Comparison of ENCODE assay signal across 1 cellular context in the genomic region with DNA sequence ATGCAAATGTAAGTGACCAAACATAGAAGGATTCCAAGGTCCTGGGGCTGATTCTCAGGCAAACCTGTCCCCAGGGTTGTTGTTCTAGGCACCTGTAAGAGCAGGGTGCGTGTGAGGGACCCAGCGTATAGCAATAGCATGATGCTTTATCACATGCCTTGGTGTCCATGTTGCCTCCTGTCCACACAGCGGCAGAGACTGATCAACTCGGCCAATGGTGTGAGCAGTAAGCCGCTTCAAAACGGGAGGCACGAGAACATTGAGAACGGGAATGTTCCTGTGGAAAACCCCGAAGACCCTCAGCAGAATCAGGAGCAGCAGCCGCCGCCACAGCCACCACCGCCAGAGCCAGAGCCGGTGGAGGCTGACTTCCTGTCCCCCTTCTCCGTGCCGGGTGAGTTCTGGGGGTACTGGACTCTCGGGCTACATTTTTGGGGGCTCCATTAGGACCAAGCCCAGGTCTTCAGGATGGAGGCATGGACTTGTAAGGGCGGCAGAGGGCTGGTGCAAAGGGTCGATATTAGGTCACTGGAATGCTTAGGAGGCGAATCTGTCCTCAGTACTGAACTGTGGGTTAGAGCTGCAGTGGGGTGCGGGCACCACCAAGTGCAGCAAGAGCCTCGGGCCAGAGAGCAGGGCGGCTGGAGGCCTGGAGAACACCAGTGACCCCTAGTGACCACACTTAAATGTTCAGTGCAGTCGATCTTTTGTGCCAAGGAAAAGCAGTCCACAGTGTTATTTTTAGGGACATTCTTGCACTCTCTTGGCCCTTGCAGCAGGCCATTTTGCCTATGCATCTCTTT.
TF ChIP-seq lines count a peak whose summit lies in the region.

No MANE protein-coding gene starts in this region.

TF ChIP-seq in K562, 482 proteins besides CTCF, POLR2A, EP300 and RAD21 (continued from another document):
- TF ChIP-seq, protein P1, sequence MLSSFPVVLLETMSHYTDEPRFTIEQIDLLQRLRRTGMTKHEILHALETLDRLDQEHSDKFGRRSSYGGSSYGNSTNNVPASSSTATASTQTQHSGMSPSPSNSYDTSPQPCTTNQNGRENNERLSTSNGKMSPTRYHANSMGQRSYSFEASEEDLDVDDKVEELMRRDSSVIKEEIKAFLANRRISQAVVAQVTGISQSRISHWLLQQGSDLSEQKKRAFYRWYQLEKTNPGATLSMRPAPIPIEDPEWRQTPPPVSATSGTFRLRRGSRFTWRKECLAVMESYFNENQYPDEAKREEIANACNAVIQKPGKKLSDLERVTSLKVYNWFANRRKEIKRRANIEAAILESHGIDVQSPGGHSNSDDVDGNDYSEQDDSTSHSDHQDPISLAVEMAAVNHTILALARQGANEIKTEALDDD (IDR thresholded peaks at IDR 0.05): no peak
- TF ChIP-seq, protein P2, sequence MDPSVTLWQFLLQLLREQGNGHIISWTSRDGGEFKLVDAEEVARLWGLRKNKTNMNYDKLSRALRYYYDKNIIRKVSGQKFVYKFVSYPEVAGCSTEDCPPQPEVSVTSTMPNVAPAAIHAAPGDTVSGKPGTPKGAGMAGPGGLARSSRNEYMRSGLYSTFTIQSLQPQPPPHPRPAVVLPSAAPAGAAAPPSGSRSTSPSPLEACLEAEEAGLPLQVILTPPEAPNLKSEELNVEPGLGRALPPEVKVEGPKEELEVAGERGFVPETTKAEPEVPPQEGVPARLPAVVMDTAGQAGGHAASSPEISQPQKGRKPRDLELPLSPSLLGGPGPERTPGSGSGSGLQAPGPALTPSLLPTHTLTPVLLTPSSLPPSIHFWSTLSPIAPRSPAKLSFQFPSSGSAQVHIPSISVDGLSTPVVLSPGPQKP (CRISPR knock-in tag; IDR thresholded peaks at IDR 0.05): no peak
- TF ChIP-seq NUFIP1 (IDR thresholded peaks at IDR 0.05; ENCODE audit: partially characterized antibody): no peak
- no peak for TF ChIP-seq ZNF507 (tag; conservative IDR thresholded peaks at IDR 0.05)
- TF ChIP-seq, protein P3, sequence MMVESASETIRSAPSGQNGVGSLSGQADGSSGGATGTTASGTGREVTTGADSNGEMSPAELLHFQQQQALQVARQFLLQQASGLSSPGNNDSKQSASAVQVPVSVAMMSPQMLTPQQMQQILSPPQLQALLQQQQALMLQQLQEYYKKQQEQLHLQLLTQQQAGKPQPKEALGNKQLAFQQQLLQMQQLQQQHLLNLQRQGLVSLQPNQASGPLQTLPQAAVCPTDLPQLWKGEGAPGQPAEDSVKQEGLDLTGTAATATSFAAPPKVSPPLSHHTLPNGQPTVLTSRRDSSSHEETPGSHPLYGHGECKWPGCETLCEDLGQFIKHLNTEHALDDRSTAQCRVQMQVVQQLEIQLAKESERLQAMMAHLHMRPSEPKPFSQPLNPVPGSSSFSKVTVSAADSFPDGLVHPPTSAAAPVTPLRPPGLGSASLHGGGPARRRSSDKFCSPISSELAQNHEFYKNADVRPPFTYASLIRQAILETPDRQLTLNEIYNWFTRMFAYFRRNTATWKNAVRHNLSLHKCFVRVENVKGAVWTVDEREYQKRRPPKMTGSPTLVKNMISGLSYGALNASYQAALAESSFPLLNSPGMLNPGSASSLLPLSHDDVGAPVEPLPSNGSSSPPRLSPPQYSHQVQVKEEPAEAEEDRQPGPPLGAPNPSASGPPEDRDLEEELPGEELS (CRISPR knock-in tag; IDR thresholded peaks at IDR 0.05; ENCODE audit: borderline replicate concordance): no peak
- no peak for TF ChIP-seq TFAM (CRISPR knock-in tag; conservative IDR thresholded peaks at IDR 0.05)
- TF ChIP-seq ZNF133 (CRISPR knock-in tag; IDR thresholded peaks at IDR 0.05): no peak
- TF ChIP-seq PCBP1 (IDR thresholded peaks at IDR 0.05; ENCODE audit: low read depth, low read length, poor library complexity, severe bottlenecking): no peak
- TF ChIP-seq PYGO2 (tag; IDR thresholded peaks at IDR 0.05): no peak
- TF ChIP-seq CBX1 (IDR thresholded peaks at IDR 0.05; ENCODE audit: low read depth): no peak
- no peak for TF ChIP-seq DPF2 (IDR thresholded peaks at IDR 0.05)
- TF ChIP-seq SMARCC2 (IDR thresholded peaks at IDR 0.05; ENCODE audit: low read depth): no peak
- no peak for TF ChIP-seq CC2D1A (IDR thresholded peaks at IDR 0.05)
- TF ChIP-seq ZNF583 (CRISPR knock-in tag; IDR thresholded peaks at IDR 0.05): no peak
- no peak for TF ChIP-seq XRCC5 (IDR thresholded peaks at IDR 0.05; ENCODE audit: low read depth, low read length)
